In the genomic region with DNA sequence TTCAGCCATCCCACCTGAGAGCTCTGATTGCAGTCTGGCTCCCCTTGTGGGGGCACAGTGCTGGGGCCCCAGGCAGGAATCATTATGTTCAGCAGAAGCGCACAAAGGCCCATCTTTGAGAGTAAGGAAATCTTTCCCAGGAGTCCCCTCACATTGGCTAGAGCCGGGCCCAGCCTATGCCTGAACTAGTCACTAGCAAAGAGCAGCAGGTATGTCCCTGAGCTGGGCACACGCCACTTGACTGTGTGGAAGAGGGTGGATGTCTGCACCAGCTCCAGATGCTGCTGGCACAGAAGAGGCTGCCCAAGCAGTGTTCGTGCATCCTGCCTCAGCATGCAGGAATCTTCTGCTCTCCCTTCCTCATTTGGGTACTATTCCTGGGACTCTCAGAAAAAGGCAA, we compare ENCODE assay signal across 22 cellular contexts. TPM values are rescaled to one million over a fixed set of nuclear protein-coding genes. Genes with fewer than 3 reads are reported as not detected.
DNase-seq lines count a peak whose midpoint lies in the region; ATAC-seq lines count a peak whose summit lies in the region.
"Had no signal": no experiment of that assay in that cellular context is flagged by ENCODE, and none has a peak within 500 bp of the region (broad histone marks: within the 10 kb centered on the region; RNA-seq: fewer than 3 reads in every experiment).

No MANE protein-coding gene starts in this region.

- no peak for ATAC-seq in stimulated activated naive CD8-positive, alpha-beta T cell treated with anti-CD3 and anti-CD28 coated beads, Interleukin-15, amount 100 ng/mL, for 72 hours
- ATAC-seq in left lobe of liver (peak; percentile 5), GM18870 (IDR thresholded peaks at IDR 0.05; ENCODE audit: unreplicated experiment) (no peak)
- ATAC-seq: HCT116 had no signal

- no peak for DNase-seq in stimulated activated naive CD8-positive, alpha-beta T cell treated with anti-CD3 and anti-CD28 coated beads, Interleukin-15, amount 100 ng/mL, for 72 hours
- DNase-seq in activated T-helper 1 cell treated with anti-CD3 and anti-CD28 coated beads, Interleukin-12 subunit alpha, Interleukin-12 subunit beta, Interleukin-2, Interleukin-4 antibody, amounts not matched to agents 30 ng/mL and 10 ng/mL and 1 ng/mL, durations not matched to agents 14 hours and 24 hours and 36 hours (ENCODE audit: low spot score), result no peak
- DNase-seq in left lobe of liver (ENCODE audit: low spot score), result no peak
- DNase-seq in iPS-NIHi7 (ENCODE audit: extremely low spot score), result no peak
- DNase-seq in Ammon's horn (ENCODE audit: low spot score), result no peak
- no peak for DNase-seq in posterior vena cava (ENCODE audit: low spot score)
- DNase-seq: 8988T, BE2C, DMS79, GM23248, MM.1S, NCI-H1092 treated with DMSO at 0.1 percent for 48 hours, NCI-H146, NCI-H2081, NCI-H510A, NCI-H748 treated with DMSO at 0.1 percent for 48 hours, OCI-M1, SHP77 had no signal

- H3K27me3 Mint-ChIP-seq in stimulated activated naive CD8-positive, alpha-beta T cell treated with anti-CD3 and anti-CD28 coated beads, Interleukin-15, Interleukin-2, amounts not matched to agents 100 ng/mL and 50 ng/mL, for 24 hours, result no peaks in the 10 kb centered on the region
- no peaks in the 10 kb centered on the region for H3K27me3 Mint-ChIP-seq in stimulated activated naive CD8-positive, alpha-beta T cell treated with anti-CD3 and anti-CD28 coated beads, Interleukin-15, amount 100 ng/mL, for 72 hours
- H3K27me3 Mint-ChIP-seq in activated T-helper 1 cell treated with anti-CD3 and anti-CD28 coated beads, Interleukin-12 subunit alpha, Interleukin-12 subunit beta, Interleukin-2, Interleukin-4 antibody, amounts not matched to agents 30 ng/mL and 10 ng/mL and 1 ng/mL, durations not matched to agents 14 hours and 24 hours and 36 hours (ENCODE audit: insufficient read depth), result peaks cover 12% of the 10 kb centered on the region

- intact Hi-C loops in activated T-helper 1 cell treated with anti-CD3 and anti-CD28 coated beads, Interleukin-12 subunit alpha, Interleukin-12 subunit beta, Interleukin-2, Interleukin-4 antibody, amounts not matched to agents 30 ng/mL and 10 ng/mL and 1 ng/mL, durations not matched to agents 14 hours and 24 hours and 36 hours (cut with micrococcal nuclease), result no loop called here
- intact Hi-C loops in posterior vena cava (cut with DNase I), result no loop called here

- no peaks in the 10 kb centered on the region for H3K36me3 Mint-ChIP-seq in stimulated activated naive CD8-positive, alpha-beta T cell treated with anti-CD3 and anti-CD28 coated beads, Interleukin-15, Interleukin-2, amounts not matched to agents 100 ng/mL and 50 ng/mL, for 24 hours (ENCODE audit: low read depth)
- H3K36me3 Mint-ChIP-seq in activated T-helper 1 cell treated with anti-CD3 and anti-CD28 coated beads, Interleukin-12 subunit alpha, Interleukin-12 subunit beta, Interleukin-2, Interleukin-4 antibody, amounts not matched to agents 30 ng/mL and 10 ng/mL and 1 ng/mL, durations not matched to agents 14 hours and 24 hours and 36 hours (ENCODE audit: low read depth), result no peaks in the 10 kb centered on the region

- H3K9me3 Mint-ChIP-seq in stimulated activated naive CD8-positive, alpha-beta T cell treated with anti-CD3 and anti-CD28 coated beads, Interleukin-15, Interleukin-2, amounts not matched to agents 100 ng/mL and 50 ng/mL, for 24 hours, result no peaks in the 10 kb centered on the region
- no peaks in the 10 kb centered on the region for H3K9me3 Mint-ChIP-seq in stimulated activated naive CD8-positive, alpha-beta T cell treated with anti-CD3 and anti-CD28 coated beads, Interleukin-15, amount 100 ng/mL, for 72 hours
- no peaks in the 10 kb centered on the region for H3K9me3 Mint-ChIP-seq in activated T-helper 1 cell treated with anti-CD3 and anti-CD28 coated beads, Interleukin-12 subunit alpha, Interleukin-12 subunit beta, Interleukin-2, Interleukin-4 antibody, amounts not matched to agents 30 ng/mL and 10 ng/mL and 1 ng/mL, durations not matched to agents 14 hours and 24 hours and 36 hours

- H3K4me1 Mint-ChIP-seq in stimulated activated naive CD8-positive, alpha-beta T cell treated with anti-CD3 and anti-CD28 coated beads, Interleukin-15, Interleukin-2, amounts not matched to agents 100 ng/mL and 50 ng/mL, for 24 hours (ENCODE audit: low read depth), result peaks cover 11% of the 10 kb centered on the region
- peaks cover 22% of the 10 kb centered on the region for H3K4me1 Mint-ChIP-seq in stimulated activated naive CD8-positive, alpha-beta T cell treated with anti-CD3 and anti-CD28 coated beads, Interleukin-15, amount 100 ng/mL, for 72 hours
- H3K4me1 Mint-ChIP-seq in activated T-helper 1 cell treated with anti-CD3 and anti-CD28 coated beads, Interleukin-12 subunit alpha, Interleukin-12 subunit beta, Interleukin-2, Interleukin-4 antibody, amounts not matched to agents 30 ng/mL and 10 ng/mL and 1 ng/mL, durations not matched to agents 14 hours and 24 hours and 36 hours (ENCODE audit: low read depth), result peaks cover 7% of the 10 kb centered on the region

- peak overlapping the region; percentile 44 for H3K4me3 Mint-ChIP-seq in stimulated activated naive CD8-positive, alpha-beta T cell treated with anti-CD3 and anti-CD28 coated beads, Interleukin-15, Interleukin-2, amounts not matched to agents 100 ng/mL and 50 ng/mL, for 24 hours
- no peak overlapping the region for H3K4me3 Mint-ChIP-seq in stimulated activated naive CD8-positive, alpha-beta T cell treated with anti-CD3 and anti-CD28 coated beads, Interleukin-15, amount 100 ng/mL, for 72 hours
- H3K4me3 Mint-ChIP-seq in activated T-helper 1 cell treated with anti-CD3 and anti-CD28 coated beads, Interleukin-12 subunit alpha, Interleukin-12 subunit beta, Interleukin-2, Interleukin-4 antibody, amounts not matched to agents 30 ng/mL and 10 ng/mL and 1 ng/mL, durations not matched to agents 14 hours and 24 hours and 36 hours, result peak overlapping the region; percentile 19

- H3K27ac Mint-ChIP-seq in stimulated activated naive CD8-positive, alpha-beta T cell treated with anti-CD3 and anti-CD28 coated beads, Interleukin-15, Interleukin-2, amounts not matched to agents 100 ng/mL and 50 ng/mL, for 24 hours, result no peak overlapping the region
- H3K27ac Mint-ChIP-seq in stimulated activated naive CD8-positive, alpha-beta T cell treated with anti-CD3 and anti-CD28 coated beads, Interleukin-15, amount 100 ng/mL, for 72 hours, result no peak overlapping the region
- H3K27ac Mint-ChIP-seq in activated T-helper 1 cell treated with anti-CD3 and anti-CD28 coated beads, Interleukin-12 subunit alpha, Interleukin-12 subunit beta, Interleukin-2, Interleukin-4 antibody, amounts not matched to agents 30 ng/mL and 10 ng/mL and 1 ng/mL, durations not matched to agents 14 hours and 24 hours and 36 hours, result no peak overlapping the region

RNA-seq across cellular contexts. Expression of a gene that starts 26.3 kb away (rescaled TPM):
- total RNA-seq in activated T-helper 1 cell treated with anti-CD3 and anti-CD28 coated beads, Interleukin-12 subunit alpha, Interleukin-12 subunit beta, Interleukin-2, Interleukin-4 antibody, amounts not matched to agents 30 ng/mL and 10 ng/mL and 1 ng/mL, durations not matched to agents 14 hours and 24 hours and 36 hours, result 0.13 TPM in 1 of 2 replicates, not detected in the other
- 206 TPM for total RNA-seq in left lobe of liver
- under 1 TPM in 1 of 2 donors, not detected in 1; 0.19 TPM for total RNA-seq in posterior vena cava
- total RNA-seq: GM23248, LHCN-M2 had no signal

Comparison
In these comparisons a context has a peak if more than half of its experiments do, and no peak if none do; other contexts are left out.
1. H3K4me3 Mint-ChIP-seq: peak in stimulated activated naive CD8-positive, alpha-beta T cell treated with anti-CD3 and anti-CD28 coated beads, Interleukin-15, Interleukin-2, amounts not matched to agents 100 ng/mL and 50 ng/mL, for 24 hours (single experiment) and activated T-helper 1 cell treated with anti-CD3 and anti-CD28 coated beads, Interleukin-12 subunit alpha, Interleukin-12 subunit beta, Interleukin-2, Interleukin-4 antibody, amounts not matched to agents 30 ng/mL and 10 ng/mL and 1 ng/mL, durations not matched to agents 14 hours and 24 hours and 36 hours (single experiment); none in stimulated activated naive CD8-positive, alpha-beta T cell treated with anti-CD3 and anti-CD28 coated beads, Interleukin-15, amount 100 ng/mL, for 72 hours (0 of 2).
2. RNA of a gene that starts 26.3 kb away (total RNA-seq): 206 TPM in left lobe of liver (single experiment); 0.19 TPM in posterior vena cava and 0.13 TPM in activated T-helper 1 cell treated with anti-CD3 and anti-CD28 coated beads, Interleukin-12 subunit alpha, Interleukin-12 subunit beta, Interleukin-2, Interleukin-4 antibody, amounts not matched to agents 30 ng/mL and 10 ng/mL and 1 ng/mL, durations not matched to agents 14 hours and 24 hours and 36 hours; every median in the first group is over 100 times any median in the second.